In the genomic region with DNA sequence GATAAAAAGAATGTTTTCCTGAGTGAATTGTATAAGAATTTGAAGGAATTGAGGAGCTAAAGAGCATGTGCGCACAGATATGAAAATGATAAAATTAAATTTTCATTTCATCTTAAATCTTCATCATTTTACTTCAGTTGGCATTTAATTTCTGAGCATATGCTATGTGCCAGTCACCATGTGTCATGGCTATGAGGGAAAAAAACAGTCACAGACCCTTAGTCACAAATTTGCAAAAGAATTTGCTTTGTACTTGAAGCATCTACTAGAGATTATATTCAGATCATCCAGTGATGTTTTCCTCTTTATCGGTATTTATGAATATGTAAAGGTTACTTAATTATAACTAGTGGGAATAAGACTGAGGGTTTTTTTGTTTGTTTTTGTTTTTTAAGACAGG, we compare ENCODE assay signal across 31 cellular contexts. TPM values are rescaled to one million over a fixed set of nuclear protein-coding genes. Genes with fewer than 3 reads are reported as not detected.
A peak's percentile ranks its signal among the peaks of the same experiment; 100 is the strongest.
DNase-seq lines count a peak whose midpoint lies in the region; ATAC-seq, FAIRE-seq and TF ChIP-seq lines count a peak whose summit lies in the region.
"Had no signal": no experiment of that assay in that cellular context is flagged by ENCODE, and none has a peak within 500 bp of the region (broad histone marks: within the 10 kb centered on the region; RNA-seq: fewer than 3 reads in every experiment).

No MANE protein-coding gene starts in this region.

- H2AFZ ChIP-seq in GM23248 (no peak overlapping the region), astrocyte (ENCODE audit: low read depth, low read length) (no peak overlapping the region)

- H3K9me3 Mint-ChIP-seq in HFFc6 (no peaks in the 10 kb centered on the region), astrocyte (ENCODE audit: unreplicated experiment) (no peaks in the 10 kb centered on the region)
- H3K9me3 Mint-ChIP-seq: immature natural killer cell; stimulated activated naive CD8-positive, alpha-beta T cell treated with anti-CD3 and anti-CD28 coated beads, Interleukin-15, Interleukin-2, amounts not matched to agents 100 ng/mL and 50 ng/mL, for 24 hours had no signal

- H3K27me3 ChIP-seq in GM23248 (replicated peaks; ENCODE audit: insufficient read depth) (no peaks in the 10 kb centered on the region), astrocyte (ENCODE audit: insufficient read depth, low read length) (no peaks in the 10 kb centered on the region), neutrophil (no peaks in the 10 kb centered on the region)
- H3K27me3 ChIP-seq: breast epithelium, gastroesophageal sphincter, left lung, Peyer's patch, sigmoid colon, SJCRH30, uterus had no signal

- in situ Hi-C loops in GM23248 (cut with MboI), result no loop called here

- H3K4me1 Mint-ChIP-seq in HFFc6 (ENCODE audit: low read depth), result peaks cover 77% of the 10 kb centered on the region
- peaks cover 55% of the 10 kb centered on the region for H3K4me1 Mint-ChIP-seq in astrocyte (ENCODE audit: low read depth, unreplicated experiment)

- H3K79me2 ChIP-seq in GM23248 (ENCODE audit: insufficient read depth) (peaks cover 100% of the 10 kb centered on the region), astrocyte (ENCODE audit: insufficient read depth, low read length) (peaks cover 97% of the 10 kb centered on the region)

- H3K4me3 ChIP-seq in GM23248 (no peak overlapping the region), astrocyte (ENCODE audit: insufficient read depth, low read depth, low read length) (no peak overlapping the region), neutrophil (ENCODE audit: low read depth in 1 of 2, low read length in 1 of 2) (no peak overlapping the region)
- H3K4me3 ChIP-seq: breast epithelium, coronary artery, gastroesophageal sphincter, left lung, Peyer's patch, prostate gland, sigmoid colon, SJCRH30, uterus had no signal

- H3K4me2 ChIP-seq in GM23248 (ENCODE audit: unreplicated experiment) (peak overlapping the region; percentile 28), astrocyte (ENCODE audit: low read length) (no peak overlapping the region)

- H4K20me1 ChIP-seq in GM23248 (ENCODE audit: insufficient read depth) (peaks cover 23% of the 10 kb centered on the region; the same call in 1 of the 2 replicates), astrocyte (ENCODE audit: insufficient read depth, low read length) (peaks cover 95% of the 10 kb centered on the region)

- peaks cover 81% of the 10 kb centered on the region for H3F3A ChIP-seq in GM23248 (ENCODE audit: insufficient read depth)

- TF ChIP-seq CTCF in HFFc6 (IDR thresholded peaks at IDR 0.05) (no peak), astrocyte (IDR thresholded peaks at IDR 0.05; ENCODE audit: insufficient read depth, low read depth, low read length) (no peak), neutrophil (IDR thresholded peaks at IDR 0.05) (no peak)

- DNase-seq in GM23248 (peak; percentile 76), HFFc6 (peak; percentile 39), astrocyte (ENCODE audit: low read depth) (no peak)
- DNase-seq in activated CD8-positive, alpha-beta memory T cell treated with anti-CD3 and anti-CD28 coated beads, Interleukin-2, amount 50 U/mL, for 4 hours, result no peak
- DNase-seq in effector CD4-positive, alpha-beta T cell, result no peak
- DNase-seq: activated CD4-positive, CD25-positive, alpha-beta regulatory T cell; activated gamma-delta T cell treated with Interleukin-2 at 50 U/mL for 16 hours; Caco-2; DND-41; hypothalamus; immature natural killer cell; left lung; NCI-H1048; NCI-H187; NCI-H2171; NCI-H524; Peyer's patch; sigmoid colon; SJCRH30; stimulated activated CD4-positive, alpha-beta T cell treated with anti-CD3 and anti-CD28 coated beads, Interleukin-15, amount 100 ng/mL, for 24 hours; T1000; uterus had no signal

- H3K27ac Mint-ChIP-seq in HFFc6 (peak overlapping the region; percentile 57), astrocyte (ENCODE audit: unreplicated experiment) (no peak overlapping the region)
- H3K27ac Mint-ChIP-seq: stimulated activated naive CD8-positive, alpha-beta T cell treated with anti-CD3 and anti-CD28 coated beads, Interleukin-15, Interleukin-2, amounts not matched to agents 100 ng/mL and 50 ng/mL, for 24 hours had no signal

- H3K27ac ChIP-seq in GM23248 (peak overlapping the region; percentile 47), astrocyte (ENCODE audit: low read depth, low read length) (peak overlapping the region; percentile 40), neutrophil (peak overlapping the region; percentile 0)
- H3K27ac ChIP-seq: breast epithelium, C4-2B, coronary artery, left lung, Peyer's patch, prostate gland, SJCRH30, uterus had no signal

- WGBS in GM23248 (ENCODE audit: low coverage in 1 of 2, low lambda C conversion rate in 2 of 2, missing lambda C conversion rate in 2 of 2), 2 experiments, result 77 to 90% methylated on average over 2 of the region's 2 CpGs

- FAIRE-seq in astrocyte (lab: Jason Lieb, UNC), result no peak

- H3K4me3 Mint-ChIP-seq in HFFc6 (peak overlapping the region; percentile 4; the same call in 1 of the 2 replicates), astrocyte (ENCODE audit: unreplicated experiment) (no peak overlapping the region)
- H3K4me3 Mint-ChIP-seq: immature natural killer cell; stimulated activated naive CD8-positive, alpha-beta T cell treated with anti-CD3 and anti-CD28 coated beads, Interleukin-15, Interleukin-2, amounts not matched to agents 100 ng/mL and 50 ng/mL, for 24 hours had no signal

- H3K36me3 ChIP-seq in GM23248 (ENCODE audit: low read depth) (peaks cover 6% of the 10 kb centered on the region; the same call in 1 of the 2 replicates), astrocyte (ENCODE audit: insufficient read depth, low read length) (peaks cover 23% of the 10 kb centered on the region), neutrophil (peaks cover 11% of the 10 kb centered on the region)
- H3K36me3 ChIP-seq: breast epithelium, Peyer's patch, prostate gland, sigmoid colon, uterus had no signal

- H3K9me2 ChIP-seq in GM23248 (ENCODE audit: insufficient read depth), result no peaks in the 10 kb centered on the region

- H3K27me3 Mint-ChIP-seq in HFFc6 (ENCODE audit: insufficient read depth) (peaks cover 3% of the 10 kb centered on the region; the same call in 1 of the 2 replicates), astrocyte (ENCODE audit: low read depth, unreplicated experiment) (no peaks in the 10 kb centered on the region)
- H3K27me3 Mint-ChIP-seq: stimulated activated naive CD8-positive, alpha-beta T cell treated with anti-CD3 and anti-CD28 coated beads, Interleukin-15, Interleukin-2, amounts not matched to agents 100 ng/mL and 50 ng/mL, for 24 hours had no signal

- H3K9me3 ChIP-seq in GM23248 (ENCODE audit: low read depth) (no peaks in the 10 kb centered on the region), astrocyte (ENCODE audit: insufficient read depth, low read depth, low read length) (no peaks in the 10 kb centered on the region), neutrophil (no peaks in the 10 kb centered on the region)
- H3K9me3 ChIP-seq: breast epithelium, Caco-2, gastroesophageal sphincter, left lung, Peyer's patch, prostate gland, sigmoid colon, SJCRH30, uterus had no signal

- ATAC-seq in HG02642 (IDR thresholded peaks at IDR 0.05; ENCODE audit: poor library complexity, unreplicated experiment), result no peak
- ATAC-seq: esophagus mucosa, gastroesophageal sphincter, left lung had no signal

- H3K4me1 ChIP-seq in GM23248 (ENCODE audit: insufficient read depth) (peaks cover 82% of the 10 kb centered on the region), astrocyte (ENCODE audit: insufficient read depth, low read length) (peaks cover 40% of the 10 kb centered on the region), neutrophil (ENCODE audit: control insufficient read depth in 1 of 2, insufficient read depth in 1 of 2, low read depth in 1 of 2, low read length in 1 of 2) (peaks cover 21 to 50% of the 10 kb centered on the region in 2 experiments)
- H3K4me1 ChIP-seq: breast epithelium, prostate gland had no signal

- H3K36me3 Mint-ChIP-seq in HFFc6 (ENCODE audit: low read depth) (peaks cover 36% of the 10 kb centered on the region), astrocyte (ENCODE audit: low read depth, unreplicated experiment) (peaks cover 11% of the 10 kb centered on the region)

- H3K9ac ChIP-seq in GM23248 (no peak overlapping the region), astrocyte (ENCODE audit: low read length) (no peak overlapping the region)

RNA-seq across cellular contexts. Expression of gene VCL, which starts 29.8 kb away (rescaled TPM):
- 235 and 265 TPM in 2 replicates for total RNA-seq in GM23248 (2014; rRNA removed; shearing (Covaris generic))
- 177 and 180 TPM in 2 replicates for polyA plus RNA-seq in GM23248 (2016; fragmentation: Nextera tagmentation; extraction: Ambion mirVana)
- total RNA-seq in HFFc6 (2021; fragmentation: NEBNext Ultra II Directional; extraction: Animal tissue kit (Norgen Biotek cat#: 25700)), result 100 to 1,000 TPM; 366 to 443 (median 406) TPM
- total RNA-seq in astrocyte, result 469 and 474 TPM in 2 replicates

Comparison
In these comparisons a context has a peak if more than half of its experiments do, and no peak if none do; other contexts are left out.
1. DNase-seq: peak in GM23248 (single experiment) and HFFc6 (single experiment); none in astrocyte (single experiment), activated CD8-positive, alpha-beta memory T cell treated with anti-CD3 and anti-CD28 coated beads, Interleukin-2, amount 50 U/mL, for 4 hours (single experiment) and effector CD4-positive, alpha-beta T cell (single experiment).
2. Peak in every context shown above with its lines, with median percentiles within 50 percentile points of each other: H3K27ac ChIP-seq.